8 cellular contexts compared by ENCODE assay signal in genomic region chr17:50064253-50064991, GRCh38. TPM values are rescaled to one million over a fixed set of nuclear protein-coding genes. Genes with fewer than 3 reads are reported as not detected.
A peak's percentile ranks its signal among the peaks of the same experiment; 100 is the strongest.
DNase-seq lines count a peak whose midpoint lies in the region; ATAC-seq lines count a peak whose summit lies in the region.
"Had no signal": no experiment of that assay in that cellular context is flagged by ENCODE, and none has a peak within 500 bp of the region (broad histone marks: within the 10 kb centered on the region; RNA-seq: fewer than 3 reads in every experiment).

No MANE protein-coding gene starts in this region.

- H3K36me3 Mint-ChIP-seq in central memory CD8-positive, alpha-beta T cell (ENCODE audit: insufficient read depth): peaks cover 3% of the 10 kb centered on the region
- H3K36me3 Mint-ChIP-seq in activated CD4-positive, alpha-beta memory T cell treated with anti-CD3 and anti-CD28 coated beads for 36 hours: peaks cover 3% of the 10 kb centered on the region

- intact Hi-C loops in activated CD4-positive, alpha-beta memory T cell treated with anti-CD3 and anti-CD28 coated beads for 36 hours (cut with micrococcal nuclease): no loop called here

- CTCF ChIA-PET in activated CD4-positive, alpha-beta memory T cell treated with anti-CD3 and anti-CD28 coated beads for 36 hours (lab: Charles Lee): interaction anchor here (1.0 to 1.3 kb wide), 2 partner anchors 8 to 23 kb away, joined by 3 to 4 read pairs; partner anchors contain the start of gene ITGA3

- peak; percentile 99 for DNase-seq in M059J (ENCODE audit: low read depth)
- no peak for DNase-seq in central memory CD8-positive, alpha-beta T cell (ENCODE audit: low spot score in 2 of 2)
- peak; percentile 59 to 92 for DNase-seq in lung microvascular endothelial cell (ENCODE audit: low read depth in 2 of 2)
- DNase-seq in ureter (ENCODE audit: low spot score): peak; percentile 82
- DNase-seq in activated CD4-positive, alpha-beta memory T cell treated with anti-CD3 and anti-CD28 coated beads for 36 hours: no peak
- no peak for DNase-seq in LoVo (ENCODE audit: low spot score)
- DNase-seq: activated CD4-positive, alpha-beta T cell treated with anti-CD3 and anti-CD28 coated beads for 36 hours had no signal

- POLR2A ChIA-PET in activated CD4-positive, alpha-beta memory T cell treated with anti-CD3 and anti-CD28 coated beads for 36 hours (lab: Charles Lee): no interaction called here

- peak overlapping the region; percentile 23 for H3K27ac Mint-ChIP-seq in central memory CD8-positive, alpha-beta T cell (ENCODE audit: low read depth)
- H3K27ac Mint-ChIP-seq in activated CD4-positive, alpha-beta memory T cell treated with anti-CD3 and anti-CD28 coated beads for 36 hours: no peak overlapping the region
- H3K27ac Mint-ChIP-seq: activated CD4-positive, alpha-beta T cell treated with anti-CD3 and anti-CD28 coated beads for 36 hours had no signal

- no peak for ATAC-seq in central memory CD8-positive, alpha-beta T cell (replicated peaks; ENCODE audit: extremely low read depth, poor library complexity, severe bottlenecking)
- no peak for ATAC-seq in HG03378 (IDR thresholded peaks at IDR 0.05; ENCODE audit: unreplicated experiment)
- ATAC-seq: activated CD4-positive, alpha-beta T cell treated with anti-CD3 and anti-CD28 coated beads for 36 hours had no signal

- no peaks in the 10 kb centered on the region for H3K27me3 Mint-ChIP-seq in central memory CD8-positive, alpha-beta T cell
- H3K27me3 Mint-ChIP-seq in activated CD4-positive, alpha-beta memory T cell treated with anti-CD3 and anti-CD28 coated beads for 36 hours: no peaks in the 10 kb centered on the region
- H3K27me3 Mint-ChIP-seq: activated CD4-positive, alpha-beta T cell treated with anti-CD3 and anti-CD28 coated beads for 36 hours had no signal

- H3K4me3 Mint-ChIP-seq in central memory CD8-positive, alpha-beta T cell: no peak overlapping the region
- H3K4me3 Mint-ChIP-seq in activated CD4-positive, alpha-beta memory T cell treated with anti-CD3 and anti-CD28 coated beads for 36 hours: no peak overlapping the region
- H3K4me3 Mint-ChIP-seq: activated CD4-positive, alpha-beta T cell treated with anti-CD3 and anti-CD28 coated beads for 36 hours had no signal

- H3K4me1 Mint-ChIP-seq in central memory CD8-positive, alpha-beta T cell: peaks cover 5% of the 10 kb centered on the region
- no peaks in the 10 kb centered on the region for H3K4me1 Mint-ChIP-seq in activated CD4-positive, alpha-beta memory T cell treated with anti-CD3 and anti-CD28 coated beads for 36 hours (ENCODE audit: low read depth)
- H3K4me1 Mint-ChIP-seq: activated CD4-positive, alpha-beta T cell treated with anti-CD3 and anti-CD28 coated beads for 36 hours had no signal

- no peaks in the 10 kb centered on the region for H3K9me3 Mint-ChIP-seq in central memory CD8-positive, alpha-beta T cell
- no peaks in the 10 kb centered on the region for H3K9me3 Mint-ChIP-seq in activated CD4-positive, alpha-beta memory T cell treated with anti-CD3 and anti-CD28 coated beads for 36 hours

RNA-seq across cellular contexts. Expression of gene ITGA3, which starts 8.5 kb away (rescaled TPM):
- total RNA-seq in M059J (2014; rRNA removed; shearing (Covaris generic)): 365 and 711 TPM in 2 replicates
- total RNA-seq in lung microvascular endothelial cell: 112 and 162 TPM in 2 replicates
- 211 TPM for total RNA-seq in ureter
- 10 to 100 TPM; 15.8 to 17.6 TPM for total RNA-seq in activated CD4-positive, alpha-beta memory T cell treated with anti-CD3 and anti-CD28 coated beads for 36 hours

RNA-seq across cellular contexts. Expression of gene PDK2, which starts 30.7 kb away (rescaled TPM):
- total RNA-seq in M059J (2014; rRNA removed; shearing (Covaris generic)): 27.2 and 38.2 TPM in 2 replicates
- total RNA-seq in lung microvascular endothelial cell (11.6 and 13.3 TPM in 2 replicates), ureter (25.7 TPM)
- 10 to 100 TPM; 13.3 to 14.6 TPM for total RNA-seq in activated CD4-positive, alpha-beta memory T cell treated with anti-CD3 and anti-CD28 coated beads for 36 hours

Comparison
In these comparisons a context has a peak if more than half of its experiments do, and no peak if none do; other contexts are left out.
1. DNase-seq: peak in M059J (single experiment), lung microvascular endothelial cell (2 of 2) and ureter (single experiment); none in central memory CD8-positive, alpha-beta T cell (0 of 2), activated CD4-positive, alpha-beta memory T cell treated with anti-CD3 and anti-CD28 coated beads for 36 hours (single experiment) and LoVo (single experiment).